ENCODE assay signal across 32 cellular contexts in the genomic region with DNA sequence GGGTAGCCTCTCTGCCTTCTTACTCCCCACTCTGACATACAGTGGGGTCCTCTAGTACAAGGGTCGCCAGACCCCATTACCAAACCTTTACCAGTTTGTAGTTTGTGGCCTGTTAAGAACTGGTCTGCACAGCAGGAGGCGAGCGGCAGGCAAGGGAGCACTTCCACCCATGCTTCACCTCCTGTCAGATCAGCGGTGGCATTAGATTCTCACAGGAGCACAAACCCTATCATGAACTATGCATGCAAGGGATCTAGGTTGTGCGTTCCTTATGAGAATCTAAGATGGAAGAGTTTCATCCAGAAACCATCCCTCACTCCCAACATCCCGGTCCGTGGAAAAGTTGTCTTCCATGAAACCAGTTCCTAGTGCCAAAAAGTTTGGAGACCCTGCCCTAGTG.
"Had no signal": no experiment of that assay in that cellular context is flagged by ENCODE, and none has a peak within 500 bp of the region (broad histone marks: within the 10 kb centered on the region; RNA-seq: fewer than 3 reads in every experiment).

No MANE protein-coding gene starts in this region.

- H3K9me3 Mint-ChIP-seq: activated CD4-positive, alpha-beta memory T cell treated with anti-CD3 and anti-CD28 coated beads for 36 hours; activated CD4-positive, alpha-beta T cell treated with anti-CD3 and anti-CD28 coated beads, Interleukin-2, amount 10 ng/mL, durations not matched to agents 24 days and 14 days; activated naive CD8-positive, alpha-beta T cell treated with anti-CD3 and anti-CD28 coated beads, Interleukin-2, amount 50 U/mL, for 24 hours; activated T-helper 1 cell treated with anti-CD3 and anti-CD28 coated beads, Interleukin-12 subunit alpha, Interleukin-12 subunit beta, Interleukin-2, Interleukin-4 antibody, amounts not matched to agents 30 ng/mL and 10 ng/mL and 1 ng/mL, durations not matched to agents 14 hours and 24 hours and 36 hours; activated T-helper 2 cell treated with anti-CD3 and anti-CD28 coated beads, Interferon-gamma antibody, Interleukin-2, Interleukin-4, amounts not matched to agents 10 μg/mL and 5 μg/mL and 100 μg/mL, durations not matched to agents 14 hours and 24 hours and 36 hours had no signal

- H3K36me3 Mint-ChIP-seq: activated CD4-positive, alpha-beta memory T cell treated with anti-CD3 and anti-CD28 coated beads for 36 hours; activated CD8-positive, alpha-beta memory T cell treated with anti-CD3 and anti-CD28 coated beads, Interleukin-2, amount 10 ng/mL, durations not matched to agents 7 days and 5 days; activated naive CD4-positive, alpha-beta T cell treated with anti-CD3 and anti-CD28 coated beads, Interleukin-2, amount 50 U/mL, for 24 hours; activated naive CD8-positive, alpha-beta T cell treated with anti-CD3 and anti-CD28 coated beads for 36 hours had no signal

- H3K27ac ChIP-seq: adrenal gland, body of pancreas, esophagus squamous epithelium, gastroesophageal sphincter had no signal

- H3K27ac Mint-ChIP-seq: activated CD4-positive, alpha-beta memory T cell treated with anti-CD3 and anti-CD28 coated beads for 36 hours; activated CD4-positive, alpha-beta T cell treated with anti-CD3 and anti-CD28 coated beads for 36 hours; activated CD4-positive, alpha-beta T cell treated with anti-CD3 and anti-CD28 coated beads, Interleukin-2, amount 10 ng/mL, durations not matched to agents 24 days and 14 days; activated CD8-positive, alpha-beta memory T cell treated with anti-CD3 and anti-CD28 coated beads, Interleukin-2, amount 10 ng/mL, durations not matched to agents 7 days and 5 days; activated CD8-positive, alpha-beta T cell treated with anti-CD3 and anti-CD28 coated beads, Interleukin-2, amount 10 ng/mL, durations not matched to agents 7 days and 5 days; activated naive CD4-positive, alpha-beta T cell treated with anti-CD3 and anti-CD28 coated beads for 36 hours; activated naive CD4-positive, alpha-beta T cell treated with anti-CD3 and anti-CD28 coated beads, Interleukin-2, amount 50 U/mL, for 24 hours; activated naive CD8-positive, alpha-beta T cell treated with anti-CD3 and anti-CD28 coated beads for 36 hours; activated naive CD8-positive, alpha-beta T cell treated with anti-CD3 and anti-CD28 coated beads, Interleukin-2, amount 50 U/mL, for 24 hours; activated T-helper 1 cell treated with anti-CD3 and anti-CD28 coated beads, Interleukin-12 subunit alpha, Interleukin-12 subunit beta, Interleukin-2, Interleukin-4 antibody, amounts not matched to agents 30 ng/mL and 10 ng/mL and 1 ng/mL, durations not matched to agents 14 hours and 24 hours and 36 hours; activated T-helper 2 cell treated with anti-CD3 and anti-CD28 coated beads, Interferon-gamma antibody, Interleukin-2, Interleukin-4, amounts not matched to agents 10 μg/mL and 5 μg/mL and 100 μg/mL, durations not matched to agents 14 hours and 24 hours and 36 hours; effector memory CD8-positive, alpha-beta T cell had no signal

- ATAC-seq: activated CD4-positive, alpha-beta T cell treated with anti-CD3 and anti-CD28 coated beads for 36 hours; activated CD8-positive, alpha-beta memory T cell treated with anti-CD3 and anti-CD28 coated beads, Interleukin-2, amount 10 ng/mL, durations not matched to agents 7 days and 5 days; activated CD8-positive, alpha-beta T cell treated with anti-CD3 and anti-CD28 coated beads, Interleukin-2, amount 10 ng/mL, durations not matched to agents 7 days and 5 days; activated naive CD8-positive, alpha-beta T cell treated with anti-CD3 and anti-CD28 coated beads, Interleukin-2, amount 50 U/mL, for 24 hours; body of pancreas; effector memory CD8-positive, alpha-beta T cell; gastroesophageal sphincter had no signal

- DNase-seq: activated CD4-positive, alpha-beta memory T cell treated with anti-CD3 and anti-CD28 coated beads for 36 hours; activated CD4-positive, alpha-beta T cell treated with anti-CD3 and anti-CD28 coated beads for 36 hours; activated CD4-positive, alpha-beta T cell treated with anti-CD3 and anti-CD28 coated beads, Interleukin-2, amount 10 ng/mL, durations not matched to agents 24 days and 14 days; activated CD4-positive, CD25-positive, alpha-beta regulatory T cell; activated CD4-positive, CD25-positive, alpha-beta regulatory T cell treated with anti-CD3 and anti-CD28 coated beads, Interleukin-2, amount 50 U/mL, for 72 hours; activated CD8-positive, alpha-beta memory T cell treated with anti-CD3 and anti-CD28 coated beads, Interleukin-2, amount 10 ng/mL, durations not matched to agents 7 days and 5 days; activated CD8-positive, alpha-beta memory T cell treated with anti-CD3 and anti-CD28 coated beads, Interleukin-2, amount 50 U/mL, for 4 hours; activated CD8-positive, alpha-beta T cell treated with anti-CD3 and anti-CD28 coated beads, Interleukin-2, amount 10 ng/mL, durations not matched to agents 7 days and 5 days; activated effector memory CD4-positive, alpha-beta T cell treated with anti-CD3 and anti-CD28 coated beads, Interleukin-2, amount 50 U/mL, for 16 hours; activated naive CD4-positive, alpha-beta T cell treated with anti-CD3 and anti-CD28 coated beads for 36 hours; activated naive CD8-positive, alpha-beta T cell treated with anti-CD3 and anti-CD28 coated beads for 36 hours; activated naive CD8-positive, alpha-beta T cell treated with anti-CD3 and anti-CD28 coated beads, Interleukin-2, amount 50 U/mL, for 24 hours; activated T-cell treated with anti-CD3 and anti-CD28 coated beads, Interleukin-2, amount 50 U/mL, for 1 hour; activated T-cell treated with anti-CD3 and anti-CD28 coated beads, Interleukin-2, amount 50 U/mL, for 48 hours; adrenal gland; amygdala; aorta; body of pancreas; caudate nucleus; cortex of kidney; dermis blood vessel endothelial cell; effector CD4-positive, alpha-beta T cell; effector memory CD8-positive, alpha-beta T cell; erythroblast; esophagus squamous epithelium; foreskin melanocyte; T-helper 2 cell had no signal

- H3K4me3 ChIP-seq: adrenal gland, body of pancreas, esophagus squamous epithelium, gastroesophageal sphincter had no signal

- H3K4me3 Mint-ChIP-seq: activated CD4-positive, alpha-beta memory T cell treated with anti-CD3 and anti-CD28 coated beads for 36 hours; activated CD4-positive, alpha-beta T cell treated with anti-CD3 and anti-CD28 coated beads for 36 hours; activated CD4-positive, alpha-beta T cell treated with anti-CD3 and anti-CD28 coated beads, Interleukin-2, amount 10 ng/mL, durations not matched to agents 24 days and 14 days; activated CD8-positive, alpha-beta memory T cell treated with anti-CD3 and anti-CD28 coated beads, Interleukin-2, amount 10 ng/mL, durations not matched to agents 7 days and 5 days; activated CD8-positive, alpha-beta T cell treated with anti-CD3 and anti-CD28 coated beads, Interleukin-2, amount 10 ng/mL, durations not matched to agents 7 days and 5 days; activated naive CD4-positive, alpha-beta T cell treated with anti-CD3 and anti-CD28 coated beads for 36 hours; activated naive CD4-positive, alpha-beta T cell treated with anti-CD3 and anti-CD28 coated beads, Interleukin-2, amount 50 U/mL, for 24 hours; activated naive CD8-positive, alpha-beta T cell treated with anti-CD3 and anti-CD28 coated beads for 36 hours; activated naive CD8-positive, alpha-beta T cell treated with anti-CD3 and anti-CD28 coated beads, Interleukin-2, amount 50 U/mL, for 24 hours; activated T-helper 1 cell treated with anti-CD3 and anti-CD28 coated beads, Interleukin-12 subunit alpha, Interleukin-12 subunit beta, Interleukin-2, Interleukin-4 antibody, amounts not matched to agents 30 ng/mL and 10 ng/mL and 1 ng/mL, durations not matched to agents 14 hours and 24 hours and 36 hours; effector memory CD8-positive, alpha-beta T cell had no signal

- H3K4me1 Mint-ChIP-seq: activated CD4-positive, alpha-beta T cell treated with anti-CD3 and anti-CD28 coated beads for 36 hours; activated CD4-positive, alpha-beta T cell treated with anti-CD3 and anti-CD28 coated beads, Interleukin-2, amount 10 ng/mL, durations not matched to agents 24 days and 14 days; activated CD8-positive, alpha-beta memory T cell treated with anti-CD3 and anti-CD28 coated beads, Interleukin-2, amount 10 ng/mL, durations not matched to agents 7 days and 5 days; activated naive CD4-positive, alpha-beta T cell treated with anti-CD3 and anti-CD28 coated beads, Interleukin-2, amount 50 U/mL, for 24 hours; activated naive CD8-positive, alpha-beta T cell treated with anti-CD3 and anti-CD28 coated beads for 36 hours; activated naive CD8-positive, alpha-beta T cell treated with anti-CD3 and anti-CD28 coated beads, Interleukin-2, amount 50 U/mL, for 24 hours had no signal

- H3K27me3 ChIP-seq: body of pancreas, esophagus squamous epithelium had no signal

- H3K4me1 ChIP-seq: adrenal gland, body of pancreas, esophagus squamous epithelium, gastroesophageal sphincter had no signal

- H3K36me3 ChIP-seq: adrenal gland, esophagus squamous epithelium, gastroesophageal sphincter had no signal

- FAIRE-seq: colon had no signal

- H3K9me3 ChIP-seq: adrenal gland, body of pancreas, esophagus squamous epithelium had no signal
